27 cellular contexts compared by ENCODE assay signal in the genomic region with DNA sequence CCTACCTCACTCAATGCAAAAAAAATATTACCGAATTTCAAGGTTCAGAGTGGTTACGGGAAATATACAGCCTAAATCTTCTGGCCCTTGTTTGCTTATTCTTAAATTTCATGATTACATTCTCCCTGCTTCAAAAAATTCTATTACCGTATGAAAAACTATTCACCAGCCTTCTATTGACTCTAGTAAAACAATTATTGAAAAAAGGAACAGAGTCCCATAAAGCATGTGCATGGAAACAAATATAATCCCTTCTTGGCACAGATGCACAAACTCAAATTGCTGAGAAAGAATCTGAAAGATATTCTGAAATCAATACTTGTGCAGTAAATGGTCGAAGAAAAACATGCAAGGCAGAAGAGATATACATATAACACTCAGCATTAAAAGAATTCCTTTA.
"Had no signal": no experiment of that assay in that cellular context is flagged by ENCODE, and none has a peak within 500 bp of the region (broad histone marks: within the 10 kb centered on the region; RNA-seq: fewer than 3 reads in every experiment).

No MANE protein-coding gene starts in this region.

- H3K9me3 Mint-ChIP-seq: activated CD8-positive, alpha-beta T cell treated with anti-CD3 and anti-CD28 coated beads for 36 hours; activated naive CD4-positive, alpha-beta T cell treated with anti-CD3 and anti-CD28 coated beads, Interleukin-2, amount 50 U/mL, for 24 hours; activated T-cell treated with anti-CD3 and anti-CD28 coated beads, Interleukin-2, amount 50 U/mL, for 4 hours; activated T-helper 17 cell treated with anti-CD3 and anti-CD28 coated beads, Interleukin-2, amount 50 U/mL, for 72 hours; endodermal cell; WTC11 had no signal

- H3K27me3 Mint-ChIP-seq: activated CD8-positive, alpha-beta T cell treated with anti-CD3 and anti-CD28 coated beads for 36 hours; activated naive CD4-positive, alpha-beta T cell treated with anti-CD3 and anti-CD28 coated beads, Interleukin-2, amount 50 U/mL, for 24 hours; activated naive CD8-positive, alpha-beta T cell treated with anti-CD3 and anti-CD28 coated beads, Interleukin-2, amount 50 U/mL, for 24 hours; activated T-helper 17 cell treated with anti-CD3 and anti-CD28 coated beads, Interleukin-2, amount 50 U/mL, for 72 hours; dendritic cell treated with granulocyte-macrophage colony-stimulating factor and Interleukin-4, amounts not matched to agents 40 ng/mL and 50 ng/mL, for 4 days; stimulated activated naive B cell treated with anti-CD40 and anti-IgM and Interleukin-4, amounts not matched to agents 10 μg/mL and 1 μg/mL and 100 μg/mL, for 72 hours had no signal

- H3K27ac Mint-ChIP-seq: activated CD8-positive, alpha-beta T cell treated with anti-CD3 and anti-CD28 coated beads for 36 hours; activated naive CD4-positive, alpha-beta T cell treated with anti-CD3 and anti-CD28 coated beads, Interleukin-2, amount 50 U/mL, for 24 hours; activated naive CD8-positive, alpha-beta T cell treated with anti-CD3 and anti-CD28 coated beads, Interleukin-2, amount 50 U/mL, for 24 hours; activated T-helper 17 cell treated with anti-CD3 and anti-CD28 coated beads, Interleukin-2, amount 50 U/mL, for 72 hours; dendritic cell treated with granulocyte-macrophage colony-stimulating factor and Interleukin-4, amounts not matched to agents 40 ng/mL and 50 ng/mL, for 4 days; endodermal cell; natural killer cell; neural progenitor cell; stimulated activated naive B cell treated with anti-CD40 and anti-IgM and Interleukin-4, amounts not matched to agents 10 μg/mL and 1 μg/mL and 100 μg/mL, for 72 hours; WTC11 had no signal

- H3K4me1 Mint-ChIP-seq: endodermal cell; natural killer cell; stimulated activated naive B cell treated with anti-CD40 and anti-IgM and Interleukin-4, amounts not matched to agents 10 μg/mL and 1 μg/mL and 100 μg/mL, for 72 hours; WTC11 had no signal

- H3K36me3 Mint-ChIP-seq: natural killer cell; neural progenitor cell; stimulated activated naive B cell treated with anti-CD40 and anti-IgM and Interleukin-4, amounts not matched to agents 10 μg/mL and 1 μg/mL and 100 μg/mL, for 72 hours; WTC11 had no signal

- DNase-seq: activated CD4-positive, alpha-beta T cell treated with anti-CD3 and anti-CD28 coated beads for 1 hour; activated CD4-positive, alpha-beta T cell treated with anti-CD3 and anti-CD28 coated beads, Interleukin-2, amount 50 U/mL, for 1 hour; activated CD8-positive, alpha-beta T cell treated with anti-CD3 and anti-CD28 coated beads for 36 hours; activated naive CD8-positive, alpha-beta T cell treated with anti-CD3 and anti-CD28 coated beads, Interleukin-2, amount 50 U/mL, for 24 hours; activated T-cell treated with anti-CD3 and anti-CD28 coated beads, Interleukin-2, amount 50 U/mL, for 4 hours; amygdala; central memory CD4-positive, alpha-beta T cell; endodermal cell; foreskin keratinocyte; heart left ventricle; left lung; lower lobe of right lung; mesenchymal stem cell; natural killer cell; occipital lobe; psoas muscle; stimulated activated CD4-positive, alpha-beta T cell treated with anti-CD3 and anti-CD28 coated beads, Interleukin-1b, Interleukin-23, amount 100 ng/mL, for 48 hours; stimulated activated naive B cell treated with anti-CD40 and anti-IgM and Interleukin-4, amounts not matched to agents 10 μg/mL and 1 μg/mL and 100 μg/mL, for 72 hours; stomach; T1000; tibial artery; upper lobe of right lung had no signal

- H3K4me3 Mint-ChIP-seq: activated CD8-positive, alpha-beta T cell treated with anti-CD3 and anti-CD28 coated beads for 36 hours; activated naive CD4-positive, alpha-beta T cell treated with anti-CD3 and anti-CD28 coated beads, Interleukin-2, amount 50 U/mL, for 24 hours; activated naive CD8-positive, alpha-beta T cell treated with anti-CD3 and anti-CD28 coated beads, Interleukin-2, amount 50 U/mL, for 24 hours; activated T-cell treated with anti-CD3 and anti-CD28 coated beads, Interleukin-2, amount 50 U/mL, for 4 hours; activated T-helper 17 cell treated with anti-CD3 and anti-CD28 coated beads, Interleukin-2, amount 50 U/mL, for 72 hours; dendritic cell treated with granulocyte-macrophage colony-stimulating factor and Interleukin-4, amounts not matched to agents 40 ng/mL and 50 ng/mL, for 4 days; endodermal cell; natural killer cell; neural progenitor cell; stimulated activated naive B cell treated with anti-CD40 and anti-IgM and Interleukin-4, amounts not matched to agents 10 μg/mL and 1 μg/mL and 100 μg/mL, for 72 hours; WTC11 had no signal
